In the genomic region with DNA sequence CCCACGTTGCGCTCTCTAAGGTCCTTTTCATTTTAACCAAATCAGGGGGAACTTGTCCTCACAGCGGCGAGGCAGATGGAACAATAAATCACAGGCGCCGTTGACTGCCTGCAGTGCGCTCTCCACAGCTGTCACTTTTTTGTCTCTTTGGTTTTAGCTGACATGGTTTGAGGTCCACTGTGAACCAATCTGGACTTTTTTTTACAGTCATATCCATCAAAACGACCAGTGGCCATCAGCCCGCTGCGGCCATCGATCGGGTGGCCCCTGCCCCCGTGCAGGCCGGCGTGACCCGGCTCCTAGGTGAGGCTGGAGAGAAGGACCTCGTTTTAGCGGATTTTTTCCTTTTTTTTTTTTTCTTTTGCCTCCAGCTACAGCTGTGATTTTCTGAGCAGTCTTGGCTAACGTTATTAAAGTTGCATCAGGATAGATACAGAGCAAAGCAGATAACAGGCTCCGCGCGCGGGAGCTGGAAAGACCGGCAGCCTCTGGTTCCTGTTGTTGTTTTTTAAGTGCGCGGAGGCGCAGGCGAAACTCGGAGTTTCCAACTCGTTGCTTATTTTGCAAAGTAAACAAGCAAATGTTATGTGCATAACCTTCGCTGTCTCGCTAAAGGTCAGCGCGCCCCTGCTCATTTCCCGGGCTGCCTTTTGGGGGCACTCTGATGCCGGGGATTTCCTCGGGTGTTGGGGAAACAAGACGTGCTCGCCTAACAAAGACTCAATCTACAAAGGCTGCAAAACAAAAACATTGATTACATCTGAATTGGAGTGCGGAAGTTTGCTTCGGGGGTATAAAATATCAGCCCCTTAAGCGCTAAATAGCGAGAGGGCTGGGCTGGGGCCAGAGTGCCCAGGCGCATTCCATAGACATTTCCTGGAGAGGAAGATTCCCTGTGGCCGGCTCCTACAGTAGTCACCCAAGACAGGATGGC, we compare ENCODE assay signal across 12 cellular contexts.
DNase-seq lines count a peak whose midpoint lies in the region; ATAC-seq, FAIRE-seq and TF ChIP-seq lines count a peak whose summit lies in the region.
"Had no signal": no experiment of that assay in that cellular context is flagged by ENCODE, and none has a peak within 500 bp of the region (broad histone marks: within the 10 kb centered on the region; RNA-seq: fewer than 3 reads in every experiment).

No MANE protein-coding gene starts in this region.

- no peak for TF ChIP-seq CTCF in fibroblast of mammary gland (conservative IDR thresholded peaks at IDR 0.05; ENCODE audit: control insufficient read depth, insufficient read depth, low read depth, low read length)
- TF ChIP-seq CTCF in nephron (IDR thresholded peaks at IDR 0.05; ENCODE audit: unreplicated experiment in 3 of 3): peak; percentile 39 to 44 (median 44)

- H3K36me3 Mint-ChIP-seq in nephron (ENCODE audit: low read depth): no peaks in the 10 kb centered on the region
- H3K36me3 Mint-ChIP-seq: memory B cell had no signal

- H3K79me2 ChIP-seq in Karpas-422 (ENCODE audit: low read length): no peaks in the 10 kb centered on the region

- H3K4me2 ChIP-seq in Karpas-422 (ENCODE audit: low read depth, low read length, poor library complexity, severe bottlenecking): no peak overlapping the region

- H3K9me3 Mint-ChIP-seq in nephron: no peaks in the 10 kb centered on the region
- H3K9me3 Mint-ChIP-seq: activated B cell treated with CpG ODN at 0.5 μM for 24 hours, memory B cell had no signal

- H3K4me1 ChIP-seq in Karpas-422 (ENCODE audit: low read length): no peaks in the 10 kb centered on the region

- no peak overlapping the region for H3K9ac ChIP-seq in Karpas-422 (ENCODE audit: low read length)

- H3K36me3 ChIP-seq in Karpas-422 (ENCODE audit: insufficient read depth, low read length): no peaks in the 10 kb centered on the region

- H3K27ac ChIP-seq in Karpas-422 (ENCODE audit: low read length): no peak overlapping the region

- H3K27me3 Mint-ChIP-seq in nephron (ENCODE audit: low read depth): peaks cover 46% of the 10 kb centered on the region

- intact Hi-C loops in Right ventricle myocardium inferior (cut with DNase I) (no loop called here), cardiac septum (cut with DNase I) (loop anchor here (10.0 kb wide), 1 partner anchor 314 kb away; no protein-coding TSS in a partner anchor)

- ATAC-seq in Right ventricle myocardium inferior (peak; percentile 56), HG02970 (IDR thresholded peaks at IDR 0.05; ENCODE audit: low FRiP score, unreplicated experiment) (no peak)

- H3K27ac Mint-ChIP-seq in nephron: peak overlapping the region; percentile 79 to 93 (median 92)
- H3K27ac Mint-ChIP-seq: activated B cell treated with CpG ODN at 0.5 μM for 24 hours, memory B cell had no signal

- FAIRE-seq in urothelium cell line (lab: Jason Lieb, UNC): no peak

- H3K27me3 ChIP-seq in Karpas-422 (ENCODE audit: low read length): no peaks in the 10 kb centered on the region; the same call in 1 of the 2 replicates

- H4K20me1 ChIP-seq in Karpas-422 (ENCODE audit: insufficient read depth, low read depth, low read length): no peaks in the 10 kb centered on the region

- no peaks in the 10 kb centered on the region for H3K9me3 ChIP-seq in Karpas-422 (ENCODE audit: low read length)

- H3K9me2 ChIP-seq in Karpas-422 (replicated peaks; ENCODE audit: insufficient read depth, low read length): no peaks in the 10 kb centered on the region

- peaks cover 65% of the 10 kb centered on the region for H3K4me1 Mint-ChIP-seq in nephron
- H3K4me1 Mint-ChIP-seq: activated B cell treated with CpG ODN at 0.5 μM for 24 hours, memory B cell had no signal

- H3K4me3 Mint-ChIP-seq in nephron: peak overlapping the region; percentile 74 to 81 (median 79)
- H3K4me3 Mint-ChIP-seq: activated B cell treated with CpG ODN at 0.5 μM for 24 hours, memory B cell had no signal

- no peak overlapping the region for H2AFZ ChIP-seq in Karpas-422 (ENCODE audit: low read length)

- no peak overlapping the region for H3K4me3 ChIP-seq in fibroblast of mammary gland (ENCODE audit: control insufficient read depth, low read depth, low read length)
- H3K4me3 ChIP-seq in Karpas-422 (ENCODE audit: low read length): no peak overlapping the region

- DNase-seq in Right ventricle myocardium inferior (ENCODE audit: missing footprints) (peak; percentile 72), cardiac septum (ENCODE audit: low spot score) (no peak), fibroblast of mammary gland (ENCODE audit: low read depth) (peak; percentile 4), urothelium cell line (ENCODE audit: low spot score) (peak; percentile 16), Karpas-422 (no peak)
- DNase-seq in activated CD8-positive, alpha-beta memory T cell treated with anti-CD3 and anti-CD28 coated beads for 24 hours: no peak
- DNase-seq: activated B cell treated with CpG ODN at 0.5 μM for 24 hours; activated gamma-delta T cell; effector CD8-positive, alpha-beta T cell had no signal

Comparison
In these comparisons a context has a peak if more than half of its experiments do, and no peak if none do; other contexts are left out.
1. DNase-seq: peak in Right ventricle myocardium inferior (single experiment), fibroblast of mammary gland (single experiment) and urothelium cell line (single experiment); none in cardiac septum (single experiment), Karpas-422 (single experiment) and activated CD8-positive, alpha-beta memory T cell treated with anti-CD3 and anti-CD28 coated beads for 24 hours (single experiment).